In genomic region chr14:89566180-89566579, GRCh38 we compare ENCODE assay signal across 2 cellular contexts.
TF ChIP-seq lines count a peak whose summit lies in the region.

No MANE protein-coding gene starts in this region.

TF ChIP-seq in HepG2, 621 proteins besides CTCF, POLR2A, EP300 and RAD21:
- TF ChIP-seq SMARCC2 (IDR thresholded peaks at IDR 0.05) = no peak
- TF ChIP-seq MAFF (IDR thresholded peaks at IDR 0.05; ENCODE audit: low read depth, low read length) = peak; percentile 95
- TF ChIP-seq MAFK (conservative IDR thresholded peaks at IDR 0.05 in 1 of 2, IDR thresholded peaks at IDR 0.05 in 1 of 2; ENCODE audit: low read length in 2 of 2) = peak; percentile 91 to 97

TF ChIP-seq in H1, 55 proteins besides CTCF, POLR2A, EP300 and RAD21:
- TF ChIP-seq RFX5 (IDR thresholded peaks at IDR 0.05; ENCODE audit: borderline replicate concordance, low read depth, low read length) (no peak), MAFK (IDR thresholded peaks at IDR 0.05; ENCODE audit: low read depth, low read length) (peak; percentile 91)
